ENCODE assay signal across 10 cellular contexts in genomic region chr2:145431181-145431951, GRCh38.
DNase-seq lines count a peak whose midpoint lies in the region; ATAC-seq and TF ChIP-seq lines count a peak whose summit lies in the region.
"Had no signal": no experiment of that assay in that cellular context is flagged by ENCODE, and none has a peak within 500 bp of the region (broad histone marks: within the 10 kb centered on the region; RNA-seq: fewer than 3 reads in every experiment).

No MANE protein-coding gene starts in this region.

- no peak overlapping the region for H3K4me3 Mint-ChIP-seq in endothelial cell (ENCODE audit: unreplicated experiment)

- DNase-seq in Daoy (ENCODE audit: low read depth): peak; percentile 13
- peak; percentile 99 for DNase-seq in NCI-H2081 treated with DMSO at 0.1 percent for 48 hours (lab: John Stamatoyannopoulos, UW)
- peak; percentile 49 for DNase-seq in medulla oblongata (ENCODE audit: extremely low spot score)
- DNase-seq in GM19240 (ENCODE audit: insufficient read length, low spot score): no peak
- DNase-seq in endothelial cell (ENCODE audit: low spot score): no peak
- no peak for DNase-seq in cortex of kidney (lab: John Stamatoyannopoulos, UW)
- DNase-seq: activated effector memory CD4-positive, alpha-beta T cell treated with Interleukin-2 at 50 U/mL for 16 hours; dorsolateral prefrontal cortex had no signal

- peaks cover 1% of the 10 kb centered on the region for H3K27me3 Mint-ChIP-seq in endothelial cell (ENCODE audit: unreplicated experiment)

- TF ChIP-seq CTCF in VCaP (conservative IDR thresholded peaks at IDR 0.05) (peak; percentile 72), endothelial cell (IDR thresholded peaks at IDR 0.05; ENCODE audit: unreplicated experiment) (no peak)

- no peaks in the 10 kb centered on the region for H3K36me3 Mint-ChIP-seq in endothelial cell (ENCODE audit: low read depth, unreplicated experiment)

- ATAC-seq in GM21447 (IDR thresholded peaks at IDR 0.05; ENCODE audit: unreplicated experiment): no peak

- no peak overlapping the region for H3K27ac Mint-ChIP-seq in endothelial cell (ENCODE audit: unreplicated experiment)

- H3K4me1 Mint-ChIP-seq in endothelial cell (ENCODE audit: unreplicated experiment): peaks cover 2% of the 10 kb centered on the region

- H3K27ac ChIP-seq in VCaP: no peak overlapping the region
- H3K27ac ChIP-seq: dorsolateral prefrontal cortex had no signal

- no peaks in the 10 kb centered on the region for H3K9me3 Mint-ChIP-seq in endothelial cell (ENCODE audit: unreplicated experiment)

Comparison
In these comparisons a context has a peak if more than half of its experiments do, and no peak if none do; other contexts are left out.
1. DNase-seq: peak in Daoy (single experiment), NCI-H2081 treated with DMSO at 0.1 percent for 48 hours (single experiment) and medulla oblongata (single experiment); none in GM19240 (single experiment), endothelial cell (single experiment) and cortex of kidney (single experiment).